1 cellular context compared by ENCODE assay signal in the genomic region with DNA sequence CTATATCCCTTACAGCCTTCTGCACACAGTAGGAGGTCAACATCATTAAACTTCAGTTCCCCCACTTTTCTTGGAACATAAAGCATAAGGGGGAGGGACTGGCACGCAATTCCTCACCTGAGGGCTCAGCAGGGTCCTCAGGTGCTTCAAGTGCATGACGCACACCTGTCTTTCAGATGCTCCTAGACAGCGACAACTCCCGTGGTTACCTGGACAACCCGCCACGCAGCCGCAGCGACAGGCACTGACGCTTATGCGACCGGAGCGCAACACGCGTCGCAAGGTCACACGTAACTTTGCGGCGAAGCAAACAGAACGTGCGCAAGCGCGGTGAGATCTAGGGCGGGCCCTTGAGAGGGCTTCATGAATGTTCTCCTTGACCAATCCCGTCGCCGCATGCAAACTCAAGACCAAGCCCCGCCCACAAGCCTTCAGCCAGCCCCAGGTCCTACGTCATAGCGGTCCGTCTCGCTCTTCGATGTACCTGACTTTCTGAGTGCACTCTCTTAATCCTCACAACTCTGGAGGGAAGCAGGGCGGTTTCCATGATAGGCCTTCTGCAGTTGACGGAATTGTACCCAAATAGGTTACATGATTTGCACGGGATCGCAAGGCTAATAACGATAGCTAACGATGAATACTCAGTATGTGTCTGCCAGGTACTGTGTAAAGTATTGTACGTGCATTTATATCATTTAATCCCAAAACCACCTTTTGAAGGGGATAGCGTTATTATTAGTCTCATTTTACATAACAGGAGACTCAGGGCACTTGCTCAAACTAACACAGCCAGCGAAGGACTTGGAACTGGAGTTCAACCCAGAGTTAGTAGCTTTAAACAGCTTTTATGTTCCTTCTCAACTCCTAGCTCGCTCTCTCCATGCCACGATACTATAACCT.
A peak's percentile ranks its signal among the peaks of the same experiment; 100 is the strongest.
TF ChIP-seq lines count a peak whose summit lies in the region.

IFT172 (minus strand) TSS at position 246 of the 900 bp plus-strand sequence; CDS start at position 156, 90 bp downstream.

TF ChIP-seq in HepG2, 621 proteins besides CTCF, POLR2A, EP300 and RAD21 (continued from another document and continues in another):
- peak; percentile 63; the same call in 1 of the 2 replicates for TF ChIP-seq RFX5 (IDR thresholded peaks at IDR 0.05; ENCODE audit: low read depth, low read length)
- no peak for TF ChIP-seq ZNF567 (CRISPR knock-in tag; IDR thresholded peaks at IDR 0.05; ENCODE audit: borderline replicate concordance)
- no peak for TF ChIP-seq ZNF33A (CRISPR knock-in tag; IDR thresholded peaks at IDR 0.05; ENCODE audit: borderline replicate concordance)
- TF ChIP-seq, protein P1, sequence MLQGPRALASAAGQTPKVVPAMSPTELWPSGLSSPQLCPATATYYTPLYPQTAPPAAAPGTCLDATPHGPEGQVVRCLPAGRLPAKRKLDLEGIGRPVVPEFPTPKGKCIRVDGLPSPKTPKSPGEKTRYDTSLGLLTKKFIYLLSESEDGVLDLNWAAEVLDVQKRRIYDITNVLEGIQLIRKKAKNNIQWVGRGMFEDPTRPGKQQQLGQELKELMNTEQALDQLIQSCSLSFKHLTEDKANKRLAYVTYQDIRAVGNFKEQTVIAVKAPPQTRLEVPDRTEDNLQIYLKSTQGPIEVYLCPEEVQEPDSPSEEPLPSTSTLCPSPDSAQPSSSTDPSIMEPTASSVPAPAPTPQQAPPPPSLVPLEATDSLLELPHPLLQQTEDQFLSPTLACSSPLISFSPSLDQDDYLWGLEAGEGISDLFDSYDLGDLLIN (CRISPR knock-in tag; IDR thresholded peaks at IDR 0.05; ENCODE audit: borderline replicate concordance) = no peak
- no peak for TF ChIP-seq ZNF24 (IDR thresholded peaks at IDR 0.05)
- TF ChIP-seq JUN (CRISPR knock-in tag; IDR thresholded peaks at IDR 0.05) = no peak
- TF ChIP-seq GPN1 (CRISPR knock-in tag; IDR thresholded peaks at IDR 0.05; ENCODE audit: borderline replicate concordance) = no peak
- TF ChIP-seq IRF9 (CRISPR knock-in tag; IDR thresholded peaks at IDR 0.05; ENCODE audit: borderline replicate concordance) = peak; percentile 60; the same call in 1 of the 2 replicates
- TF ChIP-seq PAF1 (CRISPR knock-in tag; IDR thresholded peaks at IDR 0.05) = no peak
- TF ChIP-seq SMAD1 (CRISPR knock-in tag; IDR thresholded peaks at IDR 0.05; ENCODE audit: borderline replicate concordance, low read depth) = 0 out of 2 replicates have a peak, but pooled peaks have one; percentile 40
- TF ChIP-seq, protein P2, sequence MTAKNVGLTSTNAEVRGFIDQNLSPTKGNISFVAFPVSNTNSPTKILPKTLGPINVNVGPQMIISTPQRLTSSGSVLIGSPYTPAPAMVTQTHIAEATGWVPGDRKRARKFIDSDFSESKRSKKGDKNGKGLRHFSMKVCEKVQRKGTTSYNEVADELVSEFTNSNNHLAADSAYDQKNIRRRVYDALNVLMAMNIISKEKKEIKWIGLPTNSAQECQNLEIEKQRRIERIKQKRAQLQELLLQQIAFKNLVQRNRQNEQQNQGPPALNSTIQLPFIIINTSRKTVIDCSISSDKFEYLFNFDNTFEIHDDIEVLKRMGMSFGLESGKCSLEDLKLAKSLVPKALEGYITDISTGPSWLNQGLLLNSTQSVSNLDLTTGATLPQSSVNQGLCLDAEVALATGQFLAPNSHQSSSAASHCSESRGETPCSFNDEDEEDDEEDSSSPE (CRISPR knock-in tag; IDR thresholded peaks at IDR 0.05) = peak; percentile 57
- TF ChIP-seq ZNF501 (CRISPR knock-in tag; IDR thresholded peaks at IDR 0.05) = peak; percentile 98
- TF ChIP-seq SOX13 (IDR thresholded peaks at IDR 0.05) = no peak
- peak in 1 of 2 experiments; percentile 14; a peak in 1 of 4 replicates for TF ChIP-seq SOX13 (CRISPR knock-in tag; conservative IDR thresholded peaks at IDR 0.05 in 1 of 2, IDR thresholded peaks at IDR 0.05 in 1 of 2)
- TF ChIP-seq, protein P3, sequence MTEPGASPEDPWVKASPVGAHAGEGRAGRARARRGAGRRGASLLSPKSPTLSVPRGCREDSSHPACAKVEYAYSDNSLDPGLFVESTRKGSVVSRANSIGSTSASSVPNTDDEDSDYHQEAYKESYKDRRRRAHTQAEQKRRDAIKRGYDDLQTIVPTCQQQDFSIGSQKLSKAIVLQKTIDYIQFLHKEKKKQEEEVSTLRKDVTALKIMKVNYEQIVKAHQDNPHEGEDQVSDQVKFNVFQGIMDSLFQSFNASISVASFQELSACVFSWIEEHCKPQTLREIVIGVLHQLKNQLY (CRISPR knock-in tag; IDR thresholded peaks at IDR 0.05) = no peak; the same call in none of the 2 replicates
- no peak; the same call in 1 of the 2 replicates for TF ChIP-seq STAG1 (CRISPR knock-in tag; IDR thresholded peaks at IDR 0.05)
- TF ChIP-seq GRHL1 (CRISPR knock-in tag; conservative IDR thresholded peaks at IDR 0.05) = no peak
- no peak for TF ChIP-seq ZNF468 (CRISPR knock-in tag; IDR thresholded peaks at IDR 0.05)
- TF ChIP-seq, protein P4, sequence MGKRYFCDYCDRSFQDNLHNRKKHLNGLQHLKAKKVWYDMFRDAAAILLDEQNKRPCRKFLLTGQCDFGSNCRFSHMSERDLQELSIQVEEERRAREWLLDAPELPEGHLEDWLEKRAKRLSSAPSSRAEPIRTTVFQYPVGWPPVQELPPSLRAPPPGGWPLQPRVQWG (CRISPR knock-in tag; IDR thresholded peaks at IDR 0.05; ENCODE audit: borderline replicate concordance, low read depth) = no peak
- TF ChIP-seq REL (CRISPR knock-in tag; conservative IDR thresholded peaks at IDR 0.05) = no peak
- TF ChIP-seq ZBED4 (CRISPR knock-in tag; IDR thresholded peaks at IDR 0.05; ENCODE audit: borderline replicate concordance) = no peak
- TF ChIP-seq SAP130 (CRISPR knock-in tag; IDR thresholded peaks at IDR 0.05; ENCODE audit: low read depth) = peak; percentile 100
- no peak for TF ChIP-seq U2AF1 (optimal IDR thresholded peaks at IDR 0.05; ENCODE audit: low read depth, low read length)
- TF ChIP-seq KMT2B (CRISPR knock-in tag; IDR thresholded peaks at IDR 0.05) = peak; percentile 89
- TF ChIP-seq, protein P5, sequence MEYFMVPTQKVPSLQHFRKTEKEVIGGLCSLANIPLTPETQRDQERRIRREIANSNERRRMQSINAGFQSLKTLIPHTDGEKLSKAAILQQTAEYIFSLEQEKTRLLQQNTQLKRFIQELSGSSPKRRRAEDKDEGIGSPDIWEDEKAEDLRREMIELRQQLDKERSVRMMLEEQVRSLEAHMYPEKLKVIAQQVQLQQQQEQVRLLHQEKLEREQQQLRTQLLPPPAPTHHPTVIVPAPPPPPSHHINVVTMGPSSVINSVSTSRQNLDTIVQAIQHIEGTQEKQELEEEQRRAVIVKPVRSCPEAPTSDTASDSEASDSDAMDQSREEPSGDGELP (IDR thresholded peaks at IDR 0.05; ENCODE audit: borderline replicate concordance, low read depth) = peak; percentile 76; the same call in 1 of the 2 replicates
- no peak for TF ChIP-seq MZF1 (CRISPR knock-in tag; IDR thresholded peaks at IDR 0.05; ENCODE audit: borderline replicate concordance)
- TF ChIP-seq JDP2 (CRISPR knock-in tag; IDR thresholded peaks at IDR 0.05; ENCODE audit: borderline replicate concordance) = no peak
- TF ChIP-seq NFATC3 (CRISPR knock-in tag; IDR thresholded peaks at IDR 0.05) = no peak; the same call in 1 of the 2 replicates
- no peak for TF ChIP-seq ZSCAN30 (CRISPR knock-in tag; IDR thresholded peaks at IDR 0.05)
- TF ChIP-seq, protein P6, sequence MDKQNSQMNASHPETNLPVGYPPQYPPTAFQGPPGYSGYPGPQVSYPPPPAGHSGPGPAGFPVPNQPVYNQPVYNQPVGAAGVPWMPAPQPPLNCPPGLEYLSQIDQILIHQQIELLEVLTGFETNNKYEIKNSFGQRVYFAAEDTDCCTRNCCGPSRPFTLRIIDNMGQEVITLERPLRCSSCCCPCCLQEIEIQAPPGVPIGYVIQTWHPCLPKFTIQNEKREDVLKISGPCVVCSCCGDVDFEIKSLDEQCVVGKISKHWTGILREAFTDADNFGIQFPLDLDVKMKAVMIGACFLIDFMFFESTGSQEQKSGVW (CRISPR knock-in tag; IDR thresholded peaks at IDR 0.05; ENCODE audit: borderline replicate concordance) = no peak
- no peak for TF ChIP-seq ZBTB1 (CRISPR knock-in tag; IDR thresholded peaks at IDR 0.05; ENCODE audit: borderline replicate concordance)
- TF ChIP-seq FOXC1 (CRISPR knock-in tag; IDR thresholded peaks at IDR 0.05; ENCODE audit: borderline replicate concordance) = peak; percentile 86; the same call in 1 of the 2 replicates
- no peak for TF ChIP-seq MLXIP (CRISPR knock-in tag; IDR thresholded peaks at IDR 0.05; ENCODE audit: borderline replicate concordance)
- TF ChIP-seq ZNF580 (CRISPR knock-in tag; IDR thresholded peaks at IDR 0.05; ENCODE audit: borderline replicate concordance, low read depth) = peak; percentile 64; the same call in 1 of the 2 replicates
